In the genomic region with DNA sequence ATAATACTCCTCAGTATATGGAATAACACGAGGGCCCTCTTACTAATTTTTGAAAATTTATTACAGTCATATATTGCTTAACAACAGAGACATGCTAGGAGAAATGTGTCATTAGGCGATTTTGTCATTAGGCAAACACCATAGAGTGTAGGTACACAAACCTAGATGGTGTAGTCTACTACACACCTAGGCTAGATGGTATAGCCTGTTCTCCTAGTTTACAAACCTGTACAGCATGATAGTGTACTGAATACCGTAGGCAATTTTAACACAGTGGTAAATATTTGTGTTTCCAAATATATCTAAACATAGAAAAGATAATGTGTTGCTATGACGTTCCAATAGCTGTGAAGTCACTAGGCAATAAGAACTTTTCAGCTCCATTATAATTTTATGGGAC, we compare ENCODE assay signal across 34 cellular contexts. TPM values are rescaled to one million over a fixed set of nuclear protein-coding genes. Genes with fewer than 3 reads are reported as not detected.
"Had no signal": no experiment of that assay in that cellular context is flagged by ENCODE, and none has a peak within 500 bp of the region (broad histone marks: within the 10 kb centered on the region; RNA-seq: fewer than 3 reads in every experiment).

No MANE protein-coding gene starts in this region.

- H3K36me3 ChIP-seq: ascending aorta, SJCRH30 had no signal

- H3K4me3 Mint-ChIP-seq: activated CD4-positive, alpha-beta T cell treated with anti-CD3 and anti-CD28 coated beads, Interleukin-2, amount 10 ng/mL, durations not matched to agents 24 days and 14 days; activated CD8-positive, alpha-beta T cell treated with anti-CD3 and anti-CD28 coated beads for 36 hours; activated naive CD4-positive, alpha-beta T cell treated with anti-CD3 and anti-CD28 coated beads, Interleukin-2, amount 50 U/mL, for 24 hours; activated naive CD8-positive, alpha-beta T cell treated with anti-CD3 and anti-CD28 coated beads, Interleukin-2, amount 10 ng/mL, durations not matched to agents 7 days and 5 days; activated T-cell treated with anti-CD3 and anti-CD28 coated beads, Interleukin-2, amount 50 U/mL, for 72 hours had no signal

- H3K27ac ChIP-seq: ascending aorta, RWPE1, SJCRH30, SK-N-MC had no signal

- H3K4me3 ChIP-seq: ascending aorta, SJCRH30, SK-N-MC had no signal

- H3K9me3 Mint-ChIP-seq: activated CD4-positive, alpha-beta T cell treated with anti-CD3 and anti-CD28 coated beads, Interleukin-2, amount 10 ng/mL, durations not matched to agents 24 days and 14 days; activated CD8-positive, alpha-beta T cell treated with anti-CD3 and anti-CD28 coated beads for 36 hours; activated naive CD8-positive, alpha-beta T cell treated with anti-CD3 and anti-CD28 coated beads, Interleukin-2, amount 10 ng/mL, durations not matched to agents 7 days and 5 days; activated T-cell treated with anti-CD3 and anti-CD28 coated beads, Interleukin-2, amount 50 U/mL, for 72 hours; activated T-helper 2 cell treated with anti-CD3 and anti-CD28 coated beads, Interferon-gamma antibody, Interleukin-2, Interleukin-4, amounts not matched to agents 10 μg/mL and 5 μg/mL and 100 μg/mL, durations not matched to agents 14 hours and 24 hours and 36 hours had no signal

- DNase-seq: activated CD4-positive, alpha-beta T cell treated with anti-CD3 and anti-CD28 coated beads, Interleukin-2, amount 10 ng/mL, durations not matched to agents 24 days and 14 days; activated CD4-positive, alpha-beta T cell treated with anti-CD3 and anti-CD28 coated beads, Interleukin-2, amount 50 U/mL, for 4 hours; activated CD8-positive, alpha-beta T cell treated with anti-CD3 and anti-CD28 coated beads for 36 hours; activated gamma-delta T cell; activated naive CD4-positive, alpha-beta T cell treated with Interleukin-2 at 50 U/mL for 16 hours; activated naive CD8-positive, alpha-beta T cell treated with anti-CD3 and anti-CD28 coated beads, Interleukin-2, amount 10 ng/mL, durations not matched to agents 7 days and 5 days; activated T-cell treated with anti-CD3 and anti-CD28 coated beads, Interleukin-2, amount 50 U/mL, for 1 hour; activated T-cell treated with anti-CD3 and anti-CD28 coated beads, Interleukin-2, amount 50 U/mL, for 72 hours; amygdala; caudate nucleus; cerebellar nuclear complex; Kasumi-1; KG1; MM.1S; MV-4-11; NCI-H1092; NCI-H1436 treated with DMSO at 0.1 percent for 48 hours; NCI-H1694 treated with DMSO at 0.1 percent for 48 hours; NCI-H2029; NCI-H345; NCI-H524 treated with DMSO at 0.1 percent for 48 hours; SJCRH30; T1000 had no signal

- H3K9me3 ChIP-seq: ascending aorta, SJCRH30 had no signal

- H3K27ac Mint-ChIP-seq: activated CD4-positive, alpha-beta T cell treated with anti-CD3 and anti-CD28 coated beads, Interleukin-2, amount 10 ng/mL, durations not matched to agents 24 days and 14 days; activated CD8-positive, alpha-beta T cell treated with anti-CD3 and anti-CD28 coated beads for 36 hours; activated naive CD4-positive, alpha-beta T cell treated with anti-CD3 and anti-CD28 coated beads, Interleukin-2, amount 50 U/mL, for 24 hours; activated naive CD8-positive, alpha-beta T cell treated with anti-CD3 and anti-CD28 coated beads, Interleukin-2, amount 10 ng/mL, durations not matched to agents 7 days and 5 days; activated T-cell treated with anti-CD3 and anti-CD28 coated beads, Interleukin-2, amount 50 U/mL, for 72 hours; activated T-helper 2 cell treated with anti-CD3 and anti-CD28 coated beads, Interferon-gamma antibody, Interleukin-2, Interleukin-4, amounts not matched to agents 10 μg/mL and 5 μg/mL and 100 μg/mL, durations not matched to agents 14 hours and 24 hours and 36 hours had no signal

- H3K36me3 Mint-ChIP-seq: activated naive CD4-positive, alpha-beta T cell treated with anti-CD3 and anti-CD28 coated beads, Interleukin-2, amount 50 U/mL, for 24 hours; activated naive CD8-positive, alpha-beta T cell treated with anti-CD3 and anti-CD28 coated beads, Interleukin-2, amount 10 ng/mL, durations not matched to agents 7 days and 5 days had no signal

- H3K4me1 Mint-ChIP-seq: activated CD4-positive, alpha-beta T cell treated with anti-CD3 and anti-CD28 coated beads, Interleukin-2, amount 10 ng/mL, durations not matched to agents 24 days and 14 days; activated naive CD4-positive, alpha-beta T cell treated with anti-CD3 and anti-CD28 coated beads, Interleukin-2, amount 50 U/mL, for 24 hours; activated naive CD8-positive, alpha-beta T cell treated with anti-CD3 and anti-CD28 coated beads, Interleukin-2, amount 10 ng/mL, durations not matched to agents 7 days and 5 days had no signal

- H3K27me3 ChIP-seq: ascending aorta, SJCRH30 had no signal

- ATAC-seq: activated CD8-positive, alpha-beta T cell treated with anti-CD3 and anti-CD28 coated beads for 36 hours; activated T-cell treated with anti-CD3 and anti-CD28 coated beads, Interleukin-2, amount 50 U/mL, for 72 hours; Right ventricle myocardium inferior had no signal

- H3K4me1 ChIP-seq: ascending aorta, SJCRH30 had no signal

RNA-seq across cellular contexts. Expression of gene OR2F1, which starts 12.8 kb away (rescaled TPM):
- total RNA-seq: activated CD4-positive, alpha-beta T cell treated with anti-CD3 and anti-CD28 coated beads, Interleukin-2, amount 10 ng/mL, durations not matched to agents 24 days and 14 days; activated CD8-positive, alpha-beta memory T cell treated with anti-CD3 and anti-CD28 coated beads for 36 hours; activated CD8-positive, alpha-beta T cell treated with anti-CD3 and anti-CD28 coated beads for 36 hours; activated naive CD8-positive, alpha-beta T cell treated with anti-CD3 and anti-CD28 coated beads, Interleukin-2, amount 10 ng/mL, durations not matched to agents 7 days and 5 days; activated T-cell treated with anti-CD3 and anti-CD28 coated beads, Interleukin-2, amount 50 U/mL, for 72 hours; activated T-helper 2 cell treated with anti-CD3 and anti-CD28 coated beads, Interferon-gamma antibody, Interleukin-2, Interleukin-4, amounts not matched to agents 10 μg/mL and 5 μg/mL and 100 μg/mL, durations not matched to agents 14 hours and 24 hours and 36 hours; ascending aorta; NCI-H460; Right ventricle myocardium inferior; SJCRH30; T-helper 1 cell treated with Interleukin-12 subunit alpha and Interleukin-12 subunit beta and Interleukin-4 antibody, amounts not matched to agents 30 ng/mL and 1 ng/mL, for 36 hours; T-helper 2 cell treated with Interferon-gamma antibody and Interleukin-4, amounts not matched to agents 100 ng/mL and 5 ng/mL, for 36 hours had no signal
- polyA plus RNA-seq: adipose tissue had no signal

RNA-seq across cellular contexts. Expression of gene OR2F2, which starts 32.4 kb away (rescaled TPM):
- total RNA-seq: activated CD4-positive, alpha-beta T cell treated with anti-CD3 and anti-CD28 coated beads, Interleukin-2, amount 10 ng/mL, durations not matched to agents 24 days and 14 days; activated CD8-positive, alpha-beta memory T cell treated with anti-CD3 and anti-CD28 coated beads for 36 hours; activated CD8-positive, alpha-beta T cell treated with anti-CD3 and anti-CD28 coated beads for 36 hours; activated naive CD8-positive, alpha-beta T cell treated with anti-CD3 and anti-CD28 coated beads, Interleukin-2, amount 10 ng/mL, durations not matched to agents 7 days and 5 days; activated T-cell treated with anti-CD3 and anti-CD28 coated beads, Interleukin-2, amount 50 U/mL, for 72 hours; activated T-helper 2 cell treated with anti-CD3 and anti-CD28 coated beads, Interferon-gamma antibody, Interleukin-2, Interleukin-4, amounts not matched to agents 10 μg/mL and 5 μg/mL and 100 μg/mL, durations not matched to agents 14 hours and 24 hours and 36 hours; ascending aorta; Right ventricle myocardium inferior; SJCRH30; T-helper 1 cell treated with Interleukin-12 subunit alpha and Interleukin-12 subunit beta and Interleukin-4 antibody, amounts not matched to agents 30 ng/mL and 1 ng/mL, for 36 hours; T-helper 2 cell treated with Interferon-gamma antibody and Interleukin-4, amounts not matched to agents 100 ng/mL and 5 ng/mL, for 36 hours had no signal
- polyA plus RNA-seq: adipose tissue had no signal

RNA-seq across cellular contexts. Expression of gene OR6B1, which starts 32.7 kb away (rescaled TPM):
- total RNA-seq: activated CD4-positive, alpha-beta T cell treated with anti-CD3 and anti-CD28 coated beads, Interleukin-2, amount 10 ng/mL, durations not matched to agents 24 days and 14 days; activated CD8-positive, alpha-beta memory T cell treated with anti-CD3 and anti-CD28 coated beads for 36 hours; activated CD8-positive, alpha-beta T cell treated with anti-CD3 and anti-CD28 coated beads for 36 hours; activated naive CD8-positive, alpha-beta T cell treated with anti-CD3 and anti-CD28 coated beads, Interleukin-2, amount 10 ng/mL, durations not matched to agents 7 days and 5 days; activated T-cell treated with anti-CD3 and anti-CD28 coated beads, Interleukin-2, amount 50 U/mL, for 72 hours; activated T-helper 2 cell treated with anti-CD3 and anti-CD28 coated beads, Interferon-gamma antibody, Interleukin-2, Interleukin-4, amounts not matched to agents 10 μg/mL and 5 μg/mL and 100 μg/mL, durations not matched to agents 14 hours and 24 hours and 36 hours; ascending aorta; NCI-H460; Right ventricle myocardium inferior; SJCRH30; T-helper 1 cell treated with Interleukin-12 subunit alpha and Interleukin-12 subunit beta and Interleukin-4 antibody, amounts not matched to agents 30 ng/mL and 1 ng/mL, for 36 hours; T-helper 2 cell treated with Interferon-gamma antibody and Interleukin-4, amounts not matched to agents 100 ng/mL and 5 ng/mL, for 36 hours had no signal
